26 cellular contexts compared by ENCODE assay signal in genomic region chr11:26105762-26106423, GRCh38.
"Had no signal": no experiment of that assay in that cellular context is flagged by ENCODE, and none has a peak within 500 bp of the region (broad histone marks: within the 10 kb centered on the region; RNA-seq: fewer than 3 reads in every experiment).

No MANE protein-coding gene starts in this region.

- H3K9me3 ChIP-seq: adrenal gland, ascending aorta, neutrophil, psoas muscle, thyroid gland had no signal

- ATAC-seq: foreskin keratinocyte, left colon, pancreas, psoas muscle, right cardiac atrium had no signal

- H3K9me3 Mint-ChIP-seq: memory B cell, nephron had no signal

- DNase-seq: activated CD4-positive, alpha-beta T cell treated with anti-CD3 and anti-CD28 coated beads, Interleukin-2, amount 50 U/mL, for 4 hours; activated CD8-positive, alpha-beta memory T cell treated with anti-CD3 and anti-CD28 coated beads for 24 hours; activated CD8-positive, alpha-beta memory T cell treated with anti-CD3 and anti-CD28 coated beads, Interleukin-2, amount 50 U/mL, for 4 hours; activated naive CD4-positive, alpha-beta T cell; activated T-cell treated with anti-CD3 and anti-CD28 coated beads, Interleukin-2, amount 50 U/mL, for 24 hours; adrenal gland; brain microvascular endothelial cell; caudate nucleus; effector CD4-positive, alpha-beta T cell; foreskin keratinocyte; left colon; pancreas; psoas muscle; right cardiac atrium; stimulated activated CD4-positive, alpha-beta T cell treated with anti-CD3 and anti-CD28 coated beads, Interleukin-4, amount 100 ng/mL, for 4 hours; substantia nigra; thyroid gland; WERI-Rb-1 had no signal

- H3K36me3 Mint-ChIP-seq: activated naive CD8-positive, alpha-beta T cell; memory B cell had no signal

- H3K27me3 Mint-ChIP-seq: activated naive CD8-positive, alpha-beta T cell; activated T-cell treated with anti-CD3 and anti-CD28 coated beads, Interleukin-2, amount 50 U/mL, for 24 hours; dendritic cell treated with granulocyte-macrophage colony-stimulating factor and Interleukin-4, amounts not matched to agents 40 ng/mL and 50 ng/mL, for 4 days; memory B cell; stimulated activated naive CD8-positive, alpha-beta T cell treated with anti-CD3 and anti-CD28 coated beads, Interleukin-15, Interleukin-2, amounts not matched to agents 100 ng/mL and 50 ng/mL, for 24 hours had no signal

- H3K4me3 ChIP-seq: adrenal gland, ascending aorta, pancreas, psoas muscle, thyroid gland had no signal

- H3K27ac Mint-ChIP-seq: activated naive CD8-positive, alpha-beta T cell; activated T-cell treated with anti-CD3 and anti-CD28 coated beads, Interleukin-2, amount 50 U/mL, for 24 hours; activated T-helper 2 cell treated with anti-CD3 and anti-CD28 coated beads, Interferon-gamma antibody, Interleukin-2, Interleukin-4, amounts not matched to agents 10 μg/mL and 5 μg/mL and 100 μg/mL, durations not matched to agents 14 hours and 24 hours and 36 hours; dendritic cell treated with granulocyte-macrophage colony-stimulating factor and Interleukin-4, amounts not matched to agents 40 ng/mL and 50 ng/mL, for 4 days; memory B cell; nephron; stimulated activated naive CD8-positive, alpha-beta T cell treated with anti-CD3 and anti-CD28 coated beads, Interleukin-15, Interleukin-2, amounts not matched to agents 100 ng/mL and 50 ng/mL, for 24 hours had no signal

- H3K27ac ChIP-seq: adrenal gland, ascending aorta, brain microvascular endothelial cell, foreskin keratinocyte, neutrophil, pancreas, psoas muscle, thyroid gland, WERI-Rb-1 had no signal

- H3K36me3 ChIP-seq: adrenal gland, ascending aorta, brain microvascular endothelial cell, neutrophil, pancreas, thyroid gland, WERI-Rb-1 had no signal

- H3K4me1 Mint-ChIP-seq: nephron had no signal

- H3K4me3 Mint-ChIP-seq: activated naive CD8-positive, alpha-beta T cell; activated T-cell treated with anti-CD3 and anti-CD28 coated beads, Interleukin-2, amount 50 U/mL, for 24 hours; dendritic cell treated with granulocyte-macrophage colony-stimulating factor and Interleukin-4, amounts not matched to agents 40 ng/mL and 50 ng/mL, for 4 days; memory B cell; nephron; stimulated activated naive CD8-positive, alpha-beta T cell treated with anti-CD3 and anti-CD28 coated beads, Interleukin-15, Interleukin-2, amounts not matched to agents 100 ng/mL and 50 ng/mL, for 24 hours had no signal

- H3K4me1 ChIP-seq: adrenal gland, ascending aorta, foreskin keratinocyte, pancreas, psoas muscle had no signal

- H3K27me3 ChIP-seq: adrenal gland, ascending aorta, brain microvascular endothelial cell, foreskin keratinocyte, neutrophil, pancreas, thyroid gland had no signal
